In genomic region chr12:40616383-40616900, GRCh38 we compare ENCODE assay signal across 17 cellular contexts.
"Had no signal": no experiment of that assay in that cellular context is flagged by ENCODE, and none has a peak within 500 bp of the region (broad histone marks: within the 10 kb centered on the region; RNA-seq: fewer than 3 reads in every experiment).

No MANE protein-coding gene starts in this region.

- ATAC-seq: activated T-helper 17 cell treated with anti-CD3 and anti-CD28 coated beads, Interleukin-2, amount 50 U/mL, for 72 hours; stimulated activated naive CD8-positive, alpha-beta T cell treated with anti-CD3 and anti-CD28 coated beads, Interleukin-15, Interleukin-2, amounts not matched to agents 100 U/mL and 50 U/mL, for 24 hours had no signal

- DNase-seq: activated B cell treated with CpG ODN at 0.5 μM for 24 hours; activated CD4-positive, alpha-beta memory T cell treated with anti-CD3 and anti-CD28 coated beads for 36 hours; activated CD4-positive, alpha-beta T cell treated with anti-CD3 and anti-CD28 coated beads for 4 hours; activated naive CD4-positive, alpha-beta T cell treated with Interleukin-2 at 50 U/mL for 16 hours; activated naive CD8-positive, alpha-beta T cell treated with anti-CD3 and anti-CD28 coated beads, Interleukin-2, amount 10 ng/mL, durations not matched to agents 7 days and 5 days; activated T-cell treated with anti-CD3 and anti-CD28 coated beads for 4 hours; dermis blood vessel endothelial cell; effector memory CD4-positive, alpha-beta T cell; esophagus squamous epithelium; foreskin fibroblast; kidney; left ventricle myocardium inferior; mammary epithelial cell; occipital lobe; stimulated activated CD4-positive, alpha-beta T cell treated with anti-CD3 and anti-CD28 coated beads, Interleukin-2, amount 100 ng/mL, for 24 hours; stimulated activated naive CD8-positive, alpha-beta T cell treated with anti-CD3 and anti-CD28 coated beads, Interleukin-15, Interleukin-2, amounts not matched to agents 100 U/mL and 50 U/mL, for 24 hours had no signal
